ENCODE assay signal across 36 cellular contexts in the genomic region with DNA sequence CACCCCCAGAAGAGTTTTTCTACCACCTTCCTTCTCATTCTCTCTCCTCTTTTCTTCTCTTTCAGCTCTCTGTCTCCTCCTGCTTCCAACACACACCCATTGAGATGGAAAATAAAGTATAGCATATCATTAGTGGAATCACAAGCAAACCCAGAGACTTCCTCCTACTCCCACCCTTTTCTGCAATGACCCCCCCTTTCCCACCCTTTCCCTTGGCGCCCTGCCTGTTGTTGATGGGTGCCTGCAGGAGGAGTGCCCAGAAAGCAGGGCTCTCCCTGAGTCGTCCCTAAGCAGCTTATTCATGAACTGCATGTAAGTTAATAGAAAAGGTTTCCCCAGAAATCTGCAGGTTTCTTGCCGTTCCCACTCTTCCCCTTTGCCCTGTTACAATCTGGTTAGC.
DNase-seq lines count a peak whose midpoint lies in the region; ATAC-seq, FAIRE-seq and TF ChIP-seq lines count a peak whose summit lies in the region.
"Had no signal": no experiment of that assay in that cellular context is flagged by ENCODE, and none has a peak within 500 bp of the region (broad histone marks: within the 10 kb centered on the region; RNA-seq: fewer than 3 reads in every experiment).

No MANE protein-coding gene starts in this region.

- FAIRE-seq in H54 (lab: Jason Lieb, UNC) = no peak
- FAIRE-seq: A204.1, keratinocyte had no signal

- CTCF ChIA-PET in activated CD8-positive, alpha-beta T cell treated with anti-CD3 and anti-CD28 coated beads for 36 hours (lab: Charles Lee) = no interaction called here

- no peaks in the 10 kb centered on the region for H3K27me3 ChIP-seq in transverse colon
- H3K27me3 ChIP-seq: body of pancreas, testis had no signal

- no peaks in the 10 kb centered on the region for H3K9me3 Mint-ChIP-seq in activated CD8-positive, alpha-beta T cell treated with anti-CD3 and anti-CD28 coated beads for 36 hours
- H3K9me3 Mint-ChIP-seq: activated T-helper 17 cell treated with anti-CD3 and anti-CD28 coated beads, Interleukin-2, amount 50 U/mL, for 72 hours; dendritic cell treated with granulocyte-macrophage colony-stimulating factor and Interleukin-4, amounts not matched to agents 40 ng/mL and 50 ng/mL, for 4 days; HFFc6; naive thymus-derived CD8-positive, alpha-beta T cell; stimulated activated naive CD8-positive, alpha-beta T cell treated with anti-CD3 and anti-CD28 coated beads, Interleukin-15, Interleukin-2, amounts not matched to agents 100 ng/mL and 50 ng/mL, for 24 hours; T-helper 2 cell treated with Interferon-gamma antibody and Interleukin-4, amounts not matched to agents 5 μg/mL and 100 μg/mL, for 36 hours had no signal

- intact Hi-C loops in transverse colon (cut with DNase I; ENCODE audit: low total_unique reads) = no loop called here
- intact Hi-C loops in activated CD8-positive, alpha-beta T cell treated with anti-CD3 and anti-CD28 coated beads for 36 hours (cut with micrococcal nuclease) = no loop called here

- peaks cover 7% of the 10 kb centered on the region for H3K27me3 Mint-ChIP-seq in activated CD8-positive, alpha-beta T cell treated with anti-CD3 and anti-CD28 coated beads for 36 hours
- H3K27me3 Mint-ChIP-seq: B cell had no signal

- H3K36me3 ChIP-seq in transverse colon = no peaks in the 10 kb centered on the region
- H3K36me3 ChIP-seq: prostate gland had no signal

- H3K27ac Mint-ChIP-seq in activated CD8-positive, alpha-beta T cell treated with anti-CD3 and anti-CD28 coated beads for 36 hours = no peak overlapping the region
- H3K27ac Mint-ChIP-seq: activated CD4-positive, alpha-beta T cell treated with anti-CD3 and anti-CD28 coated beads for 36 hours; activated CD8-positive, alpha-beta T cell treated with anti-CD3 and anti-CD28 coated beads, Interleukin-2, amount 10 ng/mL, durations not matched to agents 7 days and 5 days; activated T-helper 17 cell treated with anti-CD3 and anti-CD28 coated beads, Interleukin-2, amount 50 U/mL, for 72 hours; B cell; CD8-positive, alpha-beta memory T cell; dendritic cell treated with granulocyte-macrophage colony-stimulating factor and Interleukin-4, amounts not matched to agents 40 ng/mL and 50 ng/mL, for 4 days; HFFc6; naive thymus-derived CD8-positive, alpha-beta T cell; stimulated activated naive CD8-positive, alpha-beta T cell treated with anti-CD3 and anti-CD28 coated beads, Interleukin-15, Interleukin-2, amounts not matched to agents 100 ng/mL and 50 ng/mL, for 24 hours; T-helper 2 cell treated with Interferon-gamma antibody and Interleukin-4, amounts not matched to agents 5 μg/mL and 100 μg/mL, for 36 hours had no signal

- no peak overlapping the region for H3K4me3 ChIP-seq in transverse colon
- H3K4me3 ChIP-seq: body of pancreas, GM23248, prostate gland, testis had no signal

- DNase-seq in NCI-H345 (lab: John Stamatoyannopoulos, UW) (peak; percentile 35), NCI-H345 treated with DMSO at 0.1 percent for 48 hours (lab: John Stamatoyannopoulos, UW; ENCODE audit: unreplicated experiment) (no peak), NCI-H1092 (lab: John Stamatoyannopoulos, UW) (peak; percentile 71), NCI-H82 treated with DMSO at 0.1 percent for 48 hours (lab: John Stamatoyannopoulos, UW; ENCODE audit: unreplicated experiment) (peak; percentile 49), transverse colon (peak; percentile 10), ecto neural progenitor cell (ENCODE audit: low spot score) (no peak), H54 (ENCODE audit: insufficient read length, low spot score) (no peak)
- DNase-seq in activated CD8-positive, alpha-beta T cell treated with anti-CD3 and anti-CD28 coated beads for 36 hours = no peak
- DNase-seq: activated CD4-positive, alpha-beta T cell treated with anti-CD3 and anti-CD28 coated beads for 36 hours; activated CD8-positive, alpha-beta T cell treated with anti-CD3 and anti-CD28 coated beads, Interleukin-2, amount 10 ng/mL, durations not matched to agents 7 days and 5 days; activated naive CD4-positive, alpha-beta T cell treated with anti-CD3 and anti-CD28 coated beads, Interleukin-2, amount 50 U/mL, for 16 hours; body of pancreas; CD8-positive, alpha-beta memory T cell; GF-D8; GM23248; head of caudate nucleus; HFFc6; IMR-90; midbrain; naive thymus-derived CD8-positive, alpha-beta T cell; NCI-H510A; nucleus accumbens; SHP77; stimulated activated CD8-positive, alpha-beta memory T cell treated with anti-CD3 and anti-CD28 coated beads, Interleukin-4, amount 100 ng/mL, for 48 hours; testis had no signal

- no peak for ATAC-seq in activated CD8-positive, alpha-beta T cell treated with anti-CD3 and anti-CD28 coated beads for 36 hours
- ATAC-seq: activated CD4-positive, alpha-beta T cell treated with anti-CD3 and anti-CD28 coated beads for 36 hours; activated CD8-positive, alpha-beta T cell treated with anti-CD3 and anti-CD28 coated beads, Interleukin-2, amount 10 ng/mL, durations not matched to agents 7 days and 5 days; activated T-helper 17 cell treated with anti-CD3 and anti-CD28 coated beads, Interleukin-2, amount 50 U/mL, for 72 hours; body of pancreas; esophagus mucosa; naive thymus-derived CD8-positive, alpha-beta T cell; Panc1; sciatic nerve had no signal

- TF ChIP-seq CTCF in transverse colon (IDR thresholded peaks at IDR 0.05) = no peak
- no peak for TF ChIP-seq CTCF in activated CD8-positive, alpha-beta T cell treated with anti-CD3 and anti-CD28 coated beads for 36 hours (IDR thresholded peaks at IDR 0.05)

- 14 to 15% methylated on average over 1 to 3 of the region's 3 CpGs for WGBS in transverse colon (ENCODE audit: low coverage in 1 of 2), 2 donors

- peaks cover 0 to 19% (median 5%) of the 10 kb centered on the region in 4 donors for H3K4me1 ChIP-seq in transverse colon
- H3K4me1 ChIP-seq: prostate gland, testis had no signal

- H3K4me3 Mint-ChIP-seq in activated CD8-positive, alpha-beta T cell treated with anti-CD3 and anti-CD28 coated beads for 36 hours = no peak overlapping the region
- H3K4me3 Mint-ChIP-seq: activated CD4-positive, alpha-beta T cell treated with anti-CD3 and anti-CD28 coated beads for 36 hours; activated CD8-positive, alpha-beta T cell treated with anti-CD3 and anti-CD28 coated beads, Interleukin-2, amount 10 ng/mL, durations not matched to agents 7 days and 5 days; activated T-helper 17 cell treated with anti-CD3 and anti-CD28 coated beads, Interleukin-2, amount 50 U/mL, for 72 hours; B cell; CD8-positive, alpha-beta memory T cell; dendritic cell treated with granulocyte-macrophage colony-stimulating factor and Interleukin-4, amounts not matched to agents 40 ng/mL and 50 ng/mL, for 4 days; HFFc6; naive thymus-derived CD8-positive, alpha-beta T cell; stimulated activated naive CD8-positive, alpha-beta T cell treated with anti-CD3 and anti-CD28 coated beads, Interleukin-15, Interleukin-2, amounts not matched to agents 100 ng/mL and 50 ng/mL, for 24 hours; T-helper 2 cell treated with Interferon-gamma antibody and Interleukin-4, amounts not matched to agents 5 μg/mL and 100 μg/mL, for 36 hours had no signal

- no peak for TF ChIP-seq POLR2A in transverse colon (IDR thresholded peaks at IDR 0.05)
- no peak for TF ChIP-seq POLR2A in H54 (IDR thresholded peaks at IDR 0.05; ENCODE audit: low read depth, low read length)

- H3K4me1 Mint-ChIP-seq in activated CD8-positive, alpha-beta T cell treated with anti-CD3 and anti-CD28 coated beads for 36 hours (ENCODE audit: low read depth) = no peaks in the 10 kb centered on the region
- H3K4me1 Mint-ChIP-seq: activated CD4-positive, alpha-beta T cell treated with anti-CD3 and anti-CD28 coated beads for 36 hours; activated T-helper 17 cell treated with anti-CD3 and anti-CD28 coated beads, Interleukin-2, amount 50 U/mL, for 72 hours; B cell; CD8-positive, alpha-beta memory T cell had no signal

- no peak for TF ChIP-seq EP300 in transverse colon (IDR thresholded peaks at IDR 0.05; ENCODE audit: low read depth)

- in situ Hi-C loops in transverse colon (cut with MboI; ENCODE audit: low pct_ligation_motif_present in 1 of 4, low pct_unique_long_range_greater_than_20kb in 1 of 4, low sequenced_read_pairs in 3 of 4) = no loop called here

- no peaks in the 10 kb centered on the region for H3K9me3 ChIP-seq in transverse colon
- H3K9me3 ChIP-seq: body of pancreas, prostate gland, testis had no signal

- POLR2A ChIA-PET in activated CD8-positive, alpha-beta T cell treated with anti-CD3 and anti-CD28 coated beads for 36 hours (lab: Charles Lee) = no interaction called here

- H3K36me3 Mint-ChIP-seq in activated CD8-positive, alpha-beta T cell treated with anti-CD3 and anti-CD28 coated beads for 36 hours (ENCODE audit: low read depth) = no peaks in the 10 kb centered on the region
- H3K36me3 Mint-ChIP-seq: CD8-positive, alpha-beta memory T cell; naive thymus-derived CD8-positive, alpha-beta T cell had no signal

- H3K27ac ChIP-seq in transverse colon = no peak overlapping the region
- H3K27ac ChIP-seq: body of pancreas, GM23248, prostate gland, testis had no signal

Comparison
In these comparisons a context has a peak if more than half of its experiments do, and no peak if none do; other contexts are left out.
1. DNase-seq: peak in NCI-H345 (single experiment), NCI-H1092 (single experiment), NCI-H82 treated with DMSO at 0.1 percent for 48 hours (single experiment) and transverse colon (single experiment); none in NCI-H345 treated with DMSO at 0.1 percent for 48 hours (single experiment), activated CD8-positive, alpha-beta T cell treated with anti-CD3 and anti-CD28 coated beads for 36 hours (single experiment), ecto neural progenitor cell (single experiment) and H54 (single experiment).